Comparison of ENCODE assay signal across 26 cellular contexts in genomic region chr5:123214193-123214592, GRCh38.
"Had no signal": no experiment of that assay in that cellular context is flagged by ENCODE, and none has a peak within 500 bp of the region (broad histone marks: within the 10 kb centered on the region; RNA-seq: fewer than 3 reads in every experiment).

No MANE protein-coding gene starts in this region.

- H3K27ac ChIP-seq: stomach, suprapubic skin, testis, thoracic aorta, thyroid gland, tibial artery, tibial nerve, transverse colon, upper lobe of left lung, upper lobe of right lung, uterus, vagina had no signal

- ATAC-seq: stimulated activated effector memory CD8-positive, alpha-beta T cell treated with anti-CD3 and anti-CD28 coated beads, Interleukin-12 subunit alpha, Interleukin-12 subunit beta, amount 100 ng/mL, for 72 hours; stimulated activated memory B cell treated with anti-CD40 and anti-IgM and Interleukin-4, amounts not matched to agents 10 μg/mL and 1 μg/mL and 100 μg/mL, for 72 hours; stimulated activated naive B cell treated with anti-CD40 and anti-IgM and Interleukin-4, amounts not matched to agents 10 μg/mL and 1 μg/mL and 100 μg/mL, for 72 hours; stimulated activated naive CD8-positive, alpha-beta T cell treated with anti-CD3 and anti-CD28 coated beads, Interleukin-15, amount 100 ng/mL, for 72 hours; stimulated activated naive CD8-positive, alpha-beta T cell treated with anti-CD3 and anti-CD28 coated beads, Interleukin-15, Interleukin-2, amounts not matched to agents 100 U/mL and 50 U/mL, for 24 hours; upper lobe of right lung had no signal

- DNase-seq: stimulated activated CD4-positive, alpha-beta T cell treated with anti-CD3 and anti-CD28 coated beads, Interleukin-2, amount 100 ng/mL, for 48 hours; stimulated activated CD4-positive, alpha-beta T cell treated with anti-CD3 and anti-CD28 coated beads, Interleukin-4, amount 100 ng/mL, for 1 hour; stimulated activated CD4-positive, alpha-beta T cell treated with anti-CD3 and anti-CD28 coated beads, Interleukin-4, amount 100 ng/mL, for 24 hours; stimulated activated CD4-positive, alpha-beta T cell treated with anti-CD3 and anti-CD28 coated beads, Interleukin-4, amount 100 ng/mL, for 4 hours; stimulated activated CD8-positive, alpha-beta memory T cell treated with anti-CD3 and anti-CD28 coated beads, Interleukin-4, amount 100 ng/mL, for 48 hours; stimulated activated naive B cell treated with anti-CD40 and anti-IgM and Interleukin-4, amounts not matched to agents 10 μg/mL and 1 μg/mL and 100 μg/mL, for 72 hours; stimulated activated naive CD4-positive, alpha-beta T cell; stimulated activated naive CD4-positive, alpha-beta T cell treated with Interleukin-2 at 50 U/mL for 16 hours; stimulated activated naive CD8-positive, alpha-beta T cell treated with anti-CD3 and anti-CD28 coated beads, Interleukin-15, amount 100 ng/mL, for 72 hours; stimulated activated naive CD8-positive, alpha-beta T cell treated with anti-CD3 and anti-CD28 coated beads, Interleukin-15, Interleukin-2, amounts not matched to agents 100 U/mL and 50 U/mL, for 24 hours; stomach; substantia nigra; testis; thyroid gland; tibial artery; transverse colon; trophoblast cell; upper lobe of left lung; upper lobe of right lung; uterus had no signal

- H3K36me3 ChIP-seq: stomach, suprapubic skin, thoracic aorta, thyroid gland, tibial artery, tibial nerve, transverse colon, upper lobe of left lung, upper lobe of right lung, uterus, vagina had no signal

- H3K4me3 ChIP-seq: stomach, suprapubic skin, testis, thoracic aorta, thyroid gland, tibial artery, tibial nerve, transverse colon, upper lobe of left lung, upper lobe of right lung, uterus, vagina had no signal

- H3K27me3 ChIP-seq: stomach, suprapubic skin, testis, thyroid gland, tibial artery, tibial nerve, transverse colon, upper lobe of left lung, upper lobe of right lung, uterus, vagina had no signal

- H3K9me3 ChIP-seq: stomach, suprapubic skin, testis, thoracic aorta, thyroid gland, tibial artery, tibial nerve, transverse colon, upper lobe of left lung, upper lobe of right lung, uterus, vagina had no signal

- H3K4me1 ChIP-seq: suprapubic skin, testis, thyroid gland, tibial nerve, upper lobe of left lung, upper lobe of right lung, uterus had no signal
